In genomic region chr1:1627842-1628655, GRCh38 we compare ENCODE assay signal across 16 cellular contexts. TPM values are rescaled to one million over a fixed set of nuclear protein-coding genes. Genes with fewer than 3 reads are reported as not detected.
DNase-seq lines count a peak whose midpoint lies in the region; ATAC-seq, FAIRE-seq and TF ChIP-seq lines count a peak whose summit lies in the region.
"Had no signal": no experiment of that assay in that cellular context is flagged by ENCODE, and none has a peak within 500 bp of the region (broad histone marks: within the 10 kb centered on the region; RNA-seq: fewer than 3 reads in every experiment).

No MANE protein-coding gene starts in this region.

- no peaks in the 10 kb centered on the region for H4K20me1 ChIP-seq in GM12878 (ENCODE audit: control insufficient read depth, insufficient read depth)

- H3K4me2 ChIP-seq in GM12878 (ENCODE audit: control insufficient read depth, insufficient read depth) (no peak overlapping the region), mesenchymal stem cell (ENCODE audit: low read length, poor library complexity, severe bottlenecking) (no peak overlapping the region)
- H3K4me2 ChIP-seq: neural progenitor cell had no signal

- H2BK5ac ChIP-seq in mesenchymal stem cell (ENCODE audit: low read depth, low read length, poor library complexity, severe bottlenecking): no peak overlapping the region

- no peak overlapping the region for H3K4me3 Mint-ChIP-seq in progenitor cell of endocrine pancreas (ENCODE audit: low read depth)
- H3K4me3 Mint-ChIP-seq: dendritic cell treated with granulocyte-macrophage colony-stimulating factor and Interleukin-4, amounts not matched to agents 40 ng/mL and 50 ng/mL, for 4 days; neural progenitor cell had no signal

- no peak overlapping the region for H3K27ac Mint-ChIP-seq in progenitor cell of endocrine pancreas
- H3K27ac Mint-ChIP-seq: dendritic cell treated with granulocyte-macrophage colony-stimulating factor and Interleukin-4, amounts not matched to agents 40 ng/mL and 50 ng/mL, for 4 days; neural progenitor cell had no signal

- H3K36me3 ChIP-seq in GM12878 (ENCODE audit: control insufficient read depth in 2 of 2, insufficient read depth in 2 of 2, low read length in 1 of 2): no peaks in the 10 kb centered on the region
- H3K36me3 ChIP-seq in mesenchymal stem cell (ENCODE audit: control insufficient read depth in 1 of 2, insufficient read depth in 2 of 2, low read depth in 1 of 2, low read length in 2 of 2): peaks cover 6 to 71% of the 10 kb centered on the region in 2 experiments
- H3K36me3 ChIP-seq in upper lobe of right lung: peaks cover 7% of the 10 kb centered on the region
- H3K36me3 ChIP-seq: HAP-1, neural progenitor cell had no signal

- no peaks in the 10 kb centered on the region for H3K36me3 Mint-ChIP-seq in progenitor cell of endocrine pancreas (ENCODE audit: insufficient read depth)
- H3K36me3 Mint-ChIP-seq: neural progenitor cell had no signal

- H3K4me1 ChIP-seq in GM12878 (ENCODE audit: control insufficient read depth, insufficient read depth, low read length) (no peaks in the 10 kb centered on the region), mesenchymal stem cell (ENCODE audit: control insufficient read depth, insufficient read depth, low read depth, low read length) (peaks cover 24% of the 10 kb centered on the region), upper lobe of right lung (peaks cover 2% of the 10 kb centered on the region)
- H3K4me1 ChIP-seq: HAP-1 had no signal

- RAD21 ChIA-PET in GM12878 (lab: Charles Lee; ENCODE audit: unreplicated experiment): interaction anchor here (1.3 kb wide), 1 partner anchor 13 kb away, joined by 3 read pairs; the partner anchor contains the start of gene MIB2

- H3K27me3 ChIP-seq in GM12878 (replicated peaks in 1 of 2; ENCODE audit: control insufficient read depth in 2 of 2, insufficient read depth in 2 of 2, low read length in 1 of 2) (peaks cover 0 to 2% of the 10 kb centered on the region in 2 experiments; a peak in 2 of 4 replicates), mesenchymal stem cell (ENCODE audit: control insufficient read depth in 1 of 2, insufficient read depth in 1 of 2, low read length in 2 of 2) (peaks cover 3 to 8% of the 10 kb centered on the region in 2 experiments), upper lobe of right lung (peaks cover 10% of the 10 kb centered on the region)

- no peak overlapping the region for H2BK15ac ChIP-seq in mesenchymal stem cell (ENCODE audit: low read depth, poor library complexity, severe bottlenecking)

- intact Hi-C loops in Right ventricle myocardium inferior (cut with DNase I): no loop called here
- intact Hi-C loops in cardiac septum (cut with DNase I): no loop called here
- intact Hi-C loops in GM12878 (cut with micrococcal nuclease; ENCODE audit: unreplicated experiment): no loop called here
- intact Hi-C loops in upper lobe of right lung (cut with DNase I): no loop called here

- peaks cover 3% of the 10 kb centered on the region for H3K27me3 Mint-ChIP-seq in progenitor cell of endocrine pancreas

- H2AK5ac ChIP-seq in mesenchymal stem cell (ENCODE audit: low read length, severe bottlenecking): no peak overlapping the region

- no peak for FAIRE-seq in GM12878 (lab: Jason Lieb, UNC)

- TF ChIP-seq POLR2A in GM12878 (IDR thresholded peaks at IDR 0.05; ENCODE audit: low read depth, low read length): peak; percentile 10; the same call in 1 of the 2 replicates

- H3K14ac ChIP-seq in mesenchymal stem cell (ENCODE audit: low read length in 2 of 2): no peak overlapping the region

- H2AFZ ChIP-seq in GM12878 (ENCODE audit: control insufficient read depth, low read depth, low read length): no peak overlapping the region
- no peak overlapping the region for H2AFZ ChIP-seq in mesenchymal stem cell (ENCODE audit: low read depth, low read length)
- H2AFZ ChIP-seq: neural progenitor cell had no signal

- no peak overlapping the region for H3K23ac ChIP-seq in mesenchymal stem cell (ENCODE audit: low read length in 2 of 2)

- no peak for TF ChIP-seq EP300 in GM12878 (IDR thresholded peaks at IDR 0.05; ENCODE audit: borderline replicate concordance in 1 of 2, control insufficient read depth in 1 of 2, low read depth in 2 of 2, low read length in 2 of 2)

- H3K79me1 ChIP-seq in mesenchymal stem cell (replicated peaks; ENCODE audit: low read length, poor library complexity, severe bottlenecking): peaks cover 5% of the 10 kb centered on the region

- H3K4me3 ChIP-seq in GM12878 (no peak overlapping the region), mesenchymal stem cell (ENCODE audit: insufficient read depth in 1 of 2, low read depth in 1 of 2, low read length in 2 of 2) (no peak overlapping the region), upper lobe of right lung (no peak overlapping the region)
- H3K4me3 ChIP-seq: HAP-1, neural progenitor cell had no signal

- 84% methylated on average over 36 of the region's 50 CpGs for whole genome bisulfite sequencing in GM12878 (ENCODE audit: insufficient coverage, insufficient replicate concordance, low lambda C conversion rate, missing lambda C conversion rate)
- WGBS in mesenchymal stem cell: 95% methylated on average over 50 of the region's 50 CpGs

- H3K9ac ChIP-seq in GM12878 (ENCODE audit: control insufficient read depth, insufficient read depth, low read length) (no peak overlapping the region), mesenchymal stem cell (ENCODE audit: low read length) (no peak overlapping the region)
- H3K9ac ChIP-seq: neural progenitor cell had no signal

- TF ChIP-seq RAD21 in GM12878 (IDR thresholded peaks at IDR 0.05; ENCODE audit: insufficient read depth, low read depth, low read length): no peak

- no peak overlapping the region for H2BK120ac ChIP-seq in mesenchymal stem cell (ENCODE audit: low read depth, low read length)

- POLR2A ChIA-PET in GM12878 (lab: Charles Lee): interaction anchor here (1.4 kb wide), 1 partner anchor 13 kb away, joined by 8 read pairs; the partner anchor contains the start of gene MIB2

- H3K79me2 ChIP-seq in GM12878 (ENCODE audit: control insufficient read depth, insufficient read depth, low read length): no peaks in the 10 kb centered on the region

- no peaks in the 10 kb centered on the region for H3K4me1 Mint-ChIP-seq in progenitor cell of endocrine pancreas (ENCODE audit: low read depth)

- no peaks in the 10 kb centered on the region for H3K9me3 Mint-ChIP-seq in progenitor cell of endocrine pancreas (ENCODE audit: low read depth)
- H3K9me3 Mint-ChIP-seq: dendritic cell treated with granulocyte-macrophage colony-stimulating factor and Interleukin-4, amounts not matched to agents 40 ng/mL and 50 ng/mL, for 4 days; neural progenitor cell had no signal

- peak overlapping the region; percentile 36 for H4K91ac ChIP-seq in mesenchymal stem cell (ENCODE audit: low read length)

- in situ Hi-C loops in GM12878 (cut with MboI): no loop called here

- SMC1A ChIA-PET in GM12878 (lab: Charles Lee; ENCODE audit: uncharacterized antibody, unreplicated experiment): interaction anchor here (1.2 kb wide), 2 partner anchors 12 to 25 kb away, joined by 3 read pairs; no protein-coding TSS in a partner anchor

- no TSS peak for BruUV-seq in GM12878 (replicated peaks; lab: Mats Ljungman, UMichigan)

- H3K4ac ChIP-seq in mesenchymal stem cell (ENCODE audit: low read depth in 1 of 2, low read length in 2 of 2): no peak overlapping the region

- CTCF ChIA-PET in GM12878 (lab: Yijun Ruan, JAX): interaction anchor here (1.2 kb wide), 1 partner anchor 13 kb away, joined by 4 read pairs; the partner anchor contains the start of gene MIB2

- peak; percentile 74 for DNase-seq in Right ventricle myocardium inferior (ENCODE audit: missing footprints)
- no peak for DNase-seq in cardiac septum (ENCODE audit: low spot score)
- DNase-seq in GM12878 (ENCODE audit: low read depth, low spot score): no peak
- DNase-seq in mesenchymal stem cell: no peak
- DNase-seq in upper lobe of right lung: peak; percentile 66
- DNase-seq in progenitor cell of endocrine pancreas (ENCODE audit: low spot score, unreplicated experiment): no peak
- no peak for DNase-seq in superior temporal gyrus (ENCODE audit: extremely low spot score)
- DNase-seq in caudate nucleus (lab: John Stamatoyannopoulos, UW): no peak
- DNase-seq: amniotic stem cell, EL, foreskin fibroblast, NCI-H1105 treated with DMSO at 0.1 percent for 48 hours, NCI-H446 treated with DMSO at 0.1 percent for 48 hours had no signal

- TF ChIP-seq CTCF in GM12878 (IDR thresholded peaks at IDR 0.05 in 2 of 3, conservative IDR thresholded peaks at IDR 0.05 in 1 of 3; ENCODE audit: control insufficient read depth in 2 of 3, extremely low read depth in 1 of 3, insufficient read depth in 1 of 3, low read depth in 3 of 3, low read length in 3 of 3) (no peak), upper lobe of right lung (IDR thresholded peaks at IDR 0.05) (no peak), progenitor cell of endocrine pancreas (IDR thresholded peaks at IDR 0.05; ENCODE audit: unreplicated experiment) (no peak)

- H2BK12ac ChIP-seq in mesenchymal stem cell (ENCODE audit: low read length in 2 of 2): no peak overlapping the region

- H3K9me3 ChIP-seq in GM12878 (replicated peaks; ENCODE audit: control insufficient read depth, insufficient read depth, low read length) (no peaks in the 10 kb centered on the region), mesenchymal stem cell (ENCODE audit: control insufficient read depth, low read length) (no peaks in the 10 kb centered on the region), upper lobe of right lung (no peaks in the 10 kb centered on the region)
- H3K9me3 ChIP-seq: HAP-1 had no signal

- H4K8ac ChIP-seq in mesenchymal stem cell (ENCODE audit: low read length): no peak overlapping the region

- ATAC-seq in Right ventricle myocardium inferior: no peak
- no peak for ATAC-seq in GM12878
- ATAC-seq in upper lobe of right lung: no peak

- no peak overlapping the region for H3K18ac ChIP-seq in mesenchymal stem cell (ENCODE audit: low read depth in 1 of 2, low read length in 2 of 2)

- no peak overlapping the region for H3K27ac ChIP-seq in GM12878 (ENCODE audit: control insufficient read depth, insufficient read depth)
- H3K27ac ChIP-seq in mesenchymal stem cell (ENCODE audit: low read length, poor library complexity, severe bottlenecking): no peak overlapping the region
- no peak overlapping the region for H3K27ac ChIP-seq in upper lobe of right lung
- no peak overlapping the region for H3K27ac ChIP-seq in caudate nucleus (ENCODE audit: low read depth, low read length)
- H3K27ac ChIP-seq: neural progenitor cell had no signal

RNA-seq across cellular contexts. Expression of gene MMP23B, which starts 3.9 kb away (rescaled TPM):
- total RNA-seq in Right ventricle myocardium inferior: 36.2 TPM
- total RNA-seq in cardiac septum: 60.2 TPM
- 0.90 and 1.4 TPM in 2 replicates for total RNA-seq in GM12878 (2013; cell fraction: nucleolus; rRNA removed)
- total RNA-seq in GM12878 (2014; rRNA removed): 0.34 and 0.54 TPM in 2 replicates
- not detected in 2 replicates for total RNA-seq in GM12878 (2014; rRNA removed; fragmentation: Illumina TruSeq; extraction: Trizol)
- 0.51 and 0.74 TPM in 2 replicates for total RNA-seq in GM12878 (2021)
- not detected for polyA plus RNA-seq in GM12878 (2011; ENCODE audit: low read depth)
- 0.33 TPM in 1 of 2 replicates, not detected in the other for polyA plus RNA-seq in GM12878 (2011; rRNA removed)
- polyA plus RNA-seq in GM12878 (2011; cell fraction: cytosol; rRNA removed): 0.04 and 0.22 TPM in 2 replicates
- polyA plus RNA-seq in GM12878 (2011; cell fraction: nucleus; rRNA removed): 7.0 and 8.0 TPM in 2 replicates
- 1.3 and 1.5 TPM in 2 replicates for polyA plus RNA-seq in GM12878 (2012)
- polyA plus RNA-seq in GM12878 (2014; fragmentation: Illumina TruSeq; extraction: Trizol): not detected in 2 replicates
- not detected for polyA plus RNA-seq in GM12878 (2014; fragmentation: Nextera tagmentation; extraction: Ambion mirVana)
- 0.33 and 0.43 TPM in 2 replicates for polyA plus RNA-seq in GM12878 (2014; rRNA removed)
- polyA plus RNA-seq in GM12878 (2016; fragmentation: Nextera tagmentation; extraction: Ambion mirVana): under 1 TPM; 0.25 to 0.76 TPM
- 0.31 TPM in 1 of 2 replicates, not detected in the other for polyA minus RNA-seq in GM12878 (2011; rRNA and poly(A)+ RNA removed)
- not detected in 2 replicates for polyA minus RNA-seq in GM12878 (2011; cell fraction: cytosol; rRNA and poly(A)+ RNA removed)
- polyA minus RNA-seq in GM12878 (2011; cell fraction: nucleus; rRNA and poly(A)+ RNA removed): 2.1 TPM in 1 of 2 replicates, not detected in the other
- polyA plus RNA-seq in mesenchymal stem cell (2013, experiment 1 of 2): 24.2 TPM
- 26.9 TPM for polyA plus RNA-seq in mesenchymal stem cell (2013, experiment 2 of 2)
- total RNA-seq in upper lobe of right lung: 40.3 TPM
- total RNA-seq in progenitor cell of endocrine pancreas: 4.4 and 5.3 TPM in 2 replicates

RNA-seq across cellular contexts. Expression of gene MIB2, which starts 12.7 kb away (rescaled TPM):
- total RNA-seq in Right ventricle myocardium inferior (103 TPM), cardiac septum (82.4 TPM), GM12878 (2014; rRNA removed) (13.9 and 17.1 TPM in 2 replicates), GM12878 (2014; rRNA removed; fragmentation: Illumina TruSeq; extraction: Trizol) (1.8 and 2.3 TPM in 2 replicates), GM12878 (2021) (25.4 and 26.8 TPM in 2 replicates), upper lobe of right lung (88.7 TPM), progenitor cell of endocrine pancreas (132 and 144 TPM in 2 replicates)
- total RNA-seq in GM12878 (2013; cell fraction: nucleolus; rRNA removed): 80.2 and 99.1 TPM in 2 replicates
- 7.1 TPM for polyA plus RNA-seq in GM12878 (2011; ENCODE audit: low read depth)
- polyA plus RNA-seq in GM12878 (2011; rRNA removed) (3.2 and 5.5 TPM in 2 replicates), GM12878 (2014; fragmentation: Illumina TruSeq; extraction: Trizol) (0.60 and 0.78 TPM in 2 replicates), GM12878 (2014; fragmentation: Nextera tagmentation; extraction: Ambion mirVana) (under 1 TPM in 1 of 2 experiments, not detected in 1; 0.42 TPM), GM12878 (2014; rRNA removed) (17.4 and 23.0 TPM in 2 replicates), GM12878 (2016; fragmentation: Nextera tagmentation; extraction: Ambion mirVana) (10 to 100 TPM; 10.9 to 15.4 TPM)
- 9.8 and 20.7 TPM in 2 replicates for polyA plus RNA-seq in GM12878 (2011; cell fraction: cytosol; rRNA removed)
- 125 and 131 TPM in 2 replicates for polyA plus RNA-seq in GM12878 (2011; cell fraction: nucleus; rRNA removed)
- 30.3 and 35.7 TPM in 2 replicates for polyA plus RNA-seq in GM12878 (2012)
- polyA minus RNA-seq in GM12878 (2011; rRNA and poly(A)+ RNA removed): 7.2 and 11.2 TPM in 2 replicates
- 8.7 and 9.5 TPM in 2 replicates for polyA minus RNA-seq in GM12878 (2011; cell fraction: cytosol; rRNA and poly(A)+ RNA removed)
- 21.6 and 34.3 TPM in 2 replicates for polyA minus RNA-seq in GM12878 (2011; cell fraction: nucleus; rRNA and poly(A)+ RNA removed)
- polyA plus RNA-seq in mesenchymal stem cell (2013, experiment 1 of 2): 33.5 TPM
- polyA plus RNA-seq in mesenchymal stem cell (2013, experiment 2 of 2): 35.8 TPM

RNA-seq across cellular contexts. Expression of gene FNDC10, which starts 28.1 kb away (rescaled TPM):
- 3.0 TPM for total RNA-seq in Right ventricle myocardium inferior
- total RNA-seq in cardiac septum: 1.7 TPM
- 0.46 and 0.59 TPM in 2 replicates for total RNA-seq in GM12878 (2013; cell fraction: nucleolus; rRNA removed)
- total RNA-seq in GM12878 (2014; rRNA removed): 0.22 and 0.23 TPM in 2 replicates
- total RNA-seq in GM12878 (2014; rRNA removed; fragmentation: Illumina TruSeq; extraction: Trizol): 0.27 and 0.28 TPM in 2 replicates
- total RNA-seq in GM12878 (2021): 1.0 and 1.3 TPM in 2 replicates
- polyA plus RNA-seq in GM12878 (2011; ENCODE audit: low read depth): 0.50 TPM
- not detected in 2 replicates for polyA plus RNA-seq in GM12878 (2011; rRNA removed)
- polyA plus RNA-seq in GM12878 (2011; cell fraction: cytosol; rRNA removed): 0.05 TPM in 1 of 2 replicates, not detected in the other
- polyA plus RNA-seq in GM12878 (2011; cell fraction: nucleus; rRNA removed): 0.09 TPM in 1 of 2 replicates, not detected in the other
- 1.0 and 1.2 TPM in 2 replicates for polyA plus RNA-seq in GM12878 (2012)
- 0.18 TPM in 1 of 2 replicates, not detected in the other for polyA plus RNA-seq in GM12878 (2014; fragmentation: Illumina TruSeq; extraction: Trizol)
- polyA plus RNA-seq in GM12878 (2014; fragmentation: Nextera tagmentation; extraction: Ambion mirVana): under 1 TPM in 1 of 2 experiments, not detected in 1; 0.05 TPM
- polyA plus RNA-seq in GM12878 (2014; rRNA removed): 0.79 and 1.1 TPM in 2 replicates
- polyA plus RNA-seq in GM12878 (2016; fragmentation: Nextera tagmentation; extraction: Ambion mirVana): not detected
- 0.10 TPM in 1 of 2 replicates, not detected in the other for polyA minus RNA-seq in GM12878 (2011; rRNA and poly(A)+ RNA removed)
- polyA minus RNA-seq in GM12878 (2011; cell fraction: cytosol; rRNA and poly(A)+ RNA removed): not detected in 2 replicates
- not detected in 2 replicates for polyA minus RNA-seq in GM12878 (2011; cell fraction: nucleus; rRNA and poly(A)+ RNA removed)
- 7.2 TPM for polyA plus RNA-seq in mesenchymal stem cell (2013, experiment 1 of 2)
- 7.8 TPM for polyA plus RNA-seq in mesenchymal stem cell (2013, experiment 2 of 2)
- total RNA-seq in upper lobe of right lung: 7.4 TPM
- 2.7 and 4.2 TPM in 2 replicates for total RNA-seq in progenitor cell of endocrine pancreas

RNA-seq across cellular contexts. Expression of gene CDK11B, which starts 30.8 kb away (rescaled TPM):
- total RNA-seq in Right ventricle myocardium inferior: 24.0 TPM
- 30.4 TPM for total RNA-seq in cardiac septum
- total RNA-seq in GM12878 (2013; cell fraction: nucleolus; rRNA removed): 4.8 and 6.2 TPM in 2 replicates
- 15.4 and 17.1 TPM in 2 replicates for total RNA-seq in GM12878 (2014; rRNA removed)
- 10.8 and 11.9 TPM in 2 replicates for total RNA-seq in GM12878 (2014; rRNA removed; fragmentation: Illumina TruSeq; extraction: Trizol)
- total RNA-seq in GM12878 (2021): 24.0 and 24.2 TPM in 2 replicates
- 12.6 TPM for polyA plus RNA-seq in GM12878 (2011; ENCODE audit: low read depth)
- 2.8 and 5.3 TPM in 2 replicates for polyA plus RNA-seq in GM12878 (2011; rRNA removed)
- polyA plus RNA-seq in GM12878 (2011; cell fraction: cytosol; rRNA removed): 7.7 and 10.3 TPM in 2 replicates
- polyA plus RNA-seq in GM12878 (2011; cell fraction: nucleus; rRNA removed): 25.6 and 48.4 TPM in 2 replicates
- 20.1 and 22.9 TPM in 2 replicates for polyA plus RNA-seq in GM12878 (2012)
- polyA plus RNA-seq in GM12878 (2014; fragmentation: Illumina TruSeq; extraction: Trizol): 30.9 and 43.8 TPM in 2 replicates
- polyA plus RNA-seq in GM12878 (2014; fragmentation: Nextera tagmentation; extraction: Ambion mirVana): 1 to 10 TPM; 3.2 to 6.9 TPM
- 19.4 and 23.2 TPM in 2 replicates for polyA plus RNA-seq in GM12878 (2014; rRNA removed)
- 10 to 100 TPM; 18.9 to 22.4 TPM for polyA plus RNA-seq in GM12878 (2016; fragmentation: Nextera tagmentation; extraction: Ambion mirVana)
- 2.2 and 3.0 TPM in 2 replicates for polyA minus RNA-seq in GM12878 (2011; rRNA and poly(A)+ RNA removed)
- 3.4 and 3.7 TPM in 2 replicates for polyA minus RNA-seq in GM12878 (2011; cell fraction: cytosol; rRNA and poly(A)+ RNA removed)
- polyA minus RNA-seq in GM12878 (2011; cell fraction: nucleus; rRNA and poly(A)+ RNA removed): 2.4 and 3.8 TPM in 2 replicates
- 28.9 TPM for polyA plus RNA-seq in mesenchymal stem cell (2013, experiment 1 of 2)
- polyA plus RNA-seq in mesenchymal stem cell (2013, experiment 2 of 2): 28.6 TPM
- 24.8 TPM for total RNA-seq in upper lobe of right lung
- 26.3 and 28.7 TPM in 2 replicates for total RNA-seq in progenitor cell of endocrine pancreas

RNA-seq across cellular contexts. Expression of gene SSU72, which starts 53.4 kb away (rescaled TPM):
- total RNA-seq in Right ventricle myocardium inferior (116 TPM), cardiac septum (90.7 TPM), GM12878 (2014; rRNA removed) (61.6 and 67.8 TPM in 2 replicates), GM12878 (2014; rRNA removed; fragmentation: Illumina TruSeq; extraction: Trizol) (38.1 and 42.5 TPM in 2 replicates), GM12878 (2021) (92.6 and 97.4 TPM in 2 replicates), upper lobe of right lung (125 TPM), progenitor cell of endocrine pancreas (114 and 118 TPM in 2 replicates)
- total RNA-seq in GM12878 (2013; cell fraction: nucleolus; rRNA removed): 51.4 and 55.8 TPM in 2 replicates
- 38.3 TPM for polyA plus RNA-seq in GM12878 (2011; ENCODE audit: low read depth)
- polyA plus RNA-seq in GM12878 (2011; rRNA removed) (46.7 and 53.3 TPM in 2 replicates), GM12878 (2014; fragmentation: Illumina TruSeq; extraction: Trizol) (66.7 and 84.0 TPM in 2 replicates), GM12878 (2014; fragmentation: Nextera tagmentation; extraction: Ambion mirVana) (10 to 100 TPM; 28.6 to 60.5 TPM), GM12878 (2014; rRNA removed) (110 and 117 TPM in 2 replicates), GM12878 (2016; fragmentation: Nextera tagmentation; extraction: Ambion mirVana) (100 to 1,000 TPM in 1 of 2 experiments, 10 to 100 TPM in 1; 67.5 to 172 TPM)
- 59.7 and 66.8 TPM in 2 replicates for polyA plus RNA-seq in GM12878 (2011; cell fraction: cytosol; rRNA removed)
- polyA plus RNA-seq in GM12878 (2011; cell fraction: nucleus; rRNA removed): 63.3 and 72.6 TPM in 2 replicates
- 73.2 and 74.8 TPM in 2 replicates for polyA plus RNA-seq in GM12878 (2012)
- polyA minus RNA-seq in GM12878 (2011; rRNA and poly(A)+ RNA removed): 32.8 and 47.5 TPM in 2 replicates
- polyA minus RNA-seq in GM12878 (2011; cell fraction: cytosol; rRNA and poly(A)+ RNA removed): 24.9 and 28.1 TPM in 2 replicates
- polyA minus RNA-seq in GM12878 (2011; cell fraction: nucleus; rRNA and poly(A)+ RNA removed): 19.0 and 37.2 TPM in 2 replicates
- polyA plus RNA-seq in mesenchymal stem cell (2013, experiment 1 of 2): 139 TPM
- polyA plus RNA-seq in mesenchymal stem cell (2013, experiment 2 of 2): 138 TPM

Comparison
In these comparisons a context has a peak if more than half of its experiments do, and no peak if none do; other contexts are left out.
1. DNase-seq: peak in Right ventricle myocardium inferior (single experiment) and upper lobe of right lung (single experiment); none in cardiac septum (single experiment), GM12878 (single experiment), mesenchymal stem cell (single experiment), progenitor cell of endocrine pancreas (single experiment), superior temporal gyrus (single experiment) and caudate nucleus (0 of 61).